ENCODE assay signal across 1 cellular context in genomic region chr11:118511576-118511975, GRCh38.
TF ChIP-seq lines count a peak whose summit lies in the region.

No MANE protein-coding gene starts in this region.

TF ChIP-seq in WTC11, 78 proteins besides CTCF, POLR2A, EP300 and RAD21 (continued from another document):
- TF ChIP-seq ZNF425 (CRISPR knock-in tag; conservative IDR thresholded peaks at IDR 0.05), result no peak
